Comparison of ENCODE assay signal across 7 cellular contexts in genomic region chr5:10595678-10596309, GRCh38. TPM values are rescaled to one million over a fixed set of nuclear protein-coding genes. Genes with fewer than 3 reads are reported as not detected.
DNase-seq lines count a peak whose midpoint lies in the region; ATAC-seq and TF ChIP-seq lines count a peak whose summit lies in the region.

No MANE protein-coding gene starts in this region.

- no peaks in the 10 kb centered on the region for H3K36me3 ChIP-seq in heart left ventricle

- 32 to 46% (median 43%) methylated on average over 8 of the region's 8 CpGs for WGBS in heart left ventricle, 4 donors

- H3K27ac Mint-ChIP-seq in activated T-helper 2 cell treated with anti-CD3 and anti-CD28 coated beads, Interferon-gamma antibody, Interleukin-2, Interleukin-4, amounts not matched to agents 10 μg/mL and 5 μg/mL and 100 μg/mL, durations not matched to agents 14 hours and 24 hours and 36 hours = peak overlapping the region; percentile 79
- no peak overlapping the region for H3K27ac Mint-ChIP-seq in nephron progenitor cell

- peak overlapping the region; percentile 7 for H3K4me3 Mint-ChIP-seq in activated T-helper 2 cell treated with anti-CD3 and anti-CD28 coated beads, Interferon-gamma antibody, Interleukin-2, Interleukin-4, amounts not matched to agents 10 μg/mL and 5 μg/mL and 100 μg/mL, durations not matched to agents 14 hours and 24 hours and 36 hours (ENCODE audit: low read depth)
- H3K4me3 Mint-ChIP-seq in nephron progenitor cell = no peak overlapping the region

- ATAC-seq in GM19395 (IDR thresholded peaks at IDR 0.05; ENCODE audit: unreplicated experiment) (peak; percentile 34), heart left ventricle (peak; percentile 70 to 89 (median 82)), GM18519 (IDR thresholded peaks at IDR 0.05; ENCODE audit: low FRiP score, unreplicated experiment) (no peak)

- TF ChIP-seq POLR2A in heart left ventricle (IDR thresholded peaks at IDR 0.05) = no peak

- H3K27me3 Mint-ChIP-seq in activated T-helper 2 cell treated with anti-CD3 and anti-CD28 coated beads, Interferon-gamma antibody, Interleukin-2, Interleukin-4, amounts not matched to agents 10 μg/mL and 5 μg/mL and 100 μg/mL, durations not matched to agents 14 hours and 24 hours and 36 hours (ENCODE audit: low read depth) = no peaks in the 10 kb centered on the region
- H3K27me3 Mint-ChIP-seq in nephron progenitor cell (ENCODE audit: low read depth, poor library complexity) = peaks cover 24% of the 10 kb centered on the region

- peaks cover 8% of the 10 kb centered on the region for H3K9me3 Mint-ChIP-seq in activated T-helper 2 cell treated with anti-CD3 and anti-CD28 coated beads, Interferon-gamma antibody, Interleukin-2, Interleukin-4, amounts not matched to agents 10 μg/mL and 5 μg/mL and 100 μg/mL, durations not matched to agents 14 hours and 24 hours and 36 hours
- H3K9me3 Mint-ChIP-seq in nephron progenitor cell = peaks cover 13% of the 10 kb centered on the region

- TF ChIP-seq CTCF in heart left ventricle (IDR thresholded peaks at IDR 0.05) = no peak
- TF ChIP-seq CTCF in nephron progenitor cell (IDR thresholded peaks at IDR 0.05) = no peak

- H3K4me3 ChIP-seq in heart left ventricle = peak overlapping the region in 9 of 12 donors; percentile 17 to 47 (median 28)

- peak overlapping the region; percentile 6 to 85 (median 71) for H3K27ac ChIP-seq in heart left ventricle

- no peaks in the 10 kb centered on the region for H3K27me3 ChIP-seq in heart left ventricle

- H3K4me1 Mint-ChIP-seq in activated T-helper 2 cell treated with anti-CD3 and anti-CD28 coated beads, Interferon-gamma antibody, Interleukin-2, Interleukin-4, amounts not matched to agents 10 μg/mL and 5 μg/mL and 100 μg/mL, durations not matched to agents 14 hours and 24 hours and 36 hours (ENCODE audit: low read depth) = peaks cover 69% of the 10 kb centered on the region
- peaks cover 20% of the 10 kb centered on the region for H3K4me1 Mint-ChIP-seq in nephron progenitor cell

- in situ Hi-C loops in KBM-7 (cut with MboI; ENCODE audit: low pct_unique_long_range_greater_than_20kb, low sequenced_read_pairs) = no loop called here

- peaks cover 0 to 54% (median 39%) of the 10 kb centered on the region in 12 donors for H3K4me1 ChIP-seq in heart left ventricle

- H3K9me3 ChIP-seq in heart left ventricle = no peaks in the 10 kb centered on the region

- peaks cover 39% of the 10 kb centered on the region for H3K36me3 Mint-ChIP-seq in activated T-helper 2 cell treated with anti-CD3 and anti-CD28 coated beads, Interferon-gamma antibody, Interleukin-2, Interleukin-4, amounts not matched to agents 10 μg/mL and 5 μg/mL and 100 μg/mL, durations not matched to agents 14 hours and 24 hours and 36 hours (ENCODE audit: low read depth)
- no peaks in the 10 kb centered on the region for H3K36me3 Mint-ChIP-seq in nephron progenitor cell (ENCODE audit: low read depth)

- DNase-seq in KBM-7 (peak; percentile 53), heart left ventricle (peak in 3 of 5 donors; percentile 48 to 64 (median 61)), nephron progenitor cell (no peak)
- DNase-seq in activated T-helper 2 cell treated with anti-CD3 and anti-CD28 coated beads, Interferon-gamma antibody, Interleukin-2, Interleukin-4, amounts not matched to agents 10 μg/mL and 5 μg/mL and 100 μg/mL, durations not matched to agents 14 hours and 24 hours and 36 hours (ENCODE audit: low spot score) = peak; percentile 28
- DNase-seq in stimulated activated CD4-positive, alpha-beta T cell treated with anti-CD3 and anti-CD28 coated beads, Interleukin-1b, Interleukin-23, amount 100 ng/mL, for 48 hours = peak; percentile 65

- intact Hi-C loops in activated T-helper 2 cell treated with anti-CD3 and anti-CD28 coated beads, Interferon-gamma antibody, Interleukin-2, Interleukin-4, amounts not matched to agents 10 μg/mL and 5 μg/mL and 100 μg/mL, durations not matched to agents 14 hours and 24 hours and 36 hours (cut with micrococcal nuclease) = loop anchor here (1.0 kb wide), 4 partner anchors 12 to 40 kb away; no protein-coding TSS in a partner anchor
- intact Hi-C loops in heart left ventricle (cut with DNase I) = no loop called here

RNA-seq across cellular contexts. Expression of gene ANKRD33B, which starts 31.9 kb away (rescaled TPM):
- 31.1 and 31.5 TPM in 2 replicates for total RNA-seq in activated T-helper 2 cell treated with anti-CD3 and anti-CD28 coated beads, Interferon-gamma antibody, Interleukin-2, Interleukin-4, amounts not matched to agents 10 μg/mL and 5 μg/mL and 100 μg/mL, durations not matched to agents 14 hours and 24 hours and 36 hours
- 10 to 100 TPM in 3 of 9 donors, 1 to 10 TPM in 6; 1.7 to 33.8 (median 5.2) TPM for total RNA-seq in heart left ventricle
- 1 to 10 TPM in 1 of 2 donors, under 1 TPM in 1; 0.98 to 1.2 TPM for polyA plus RNA-seq in heart left ventricle
